In the genomic region with DNA sequence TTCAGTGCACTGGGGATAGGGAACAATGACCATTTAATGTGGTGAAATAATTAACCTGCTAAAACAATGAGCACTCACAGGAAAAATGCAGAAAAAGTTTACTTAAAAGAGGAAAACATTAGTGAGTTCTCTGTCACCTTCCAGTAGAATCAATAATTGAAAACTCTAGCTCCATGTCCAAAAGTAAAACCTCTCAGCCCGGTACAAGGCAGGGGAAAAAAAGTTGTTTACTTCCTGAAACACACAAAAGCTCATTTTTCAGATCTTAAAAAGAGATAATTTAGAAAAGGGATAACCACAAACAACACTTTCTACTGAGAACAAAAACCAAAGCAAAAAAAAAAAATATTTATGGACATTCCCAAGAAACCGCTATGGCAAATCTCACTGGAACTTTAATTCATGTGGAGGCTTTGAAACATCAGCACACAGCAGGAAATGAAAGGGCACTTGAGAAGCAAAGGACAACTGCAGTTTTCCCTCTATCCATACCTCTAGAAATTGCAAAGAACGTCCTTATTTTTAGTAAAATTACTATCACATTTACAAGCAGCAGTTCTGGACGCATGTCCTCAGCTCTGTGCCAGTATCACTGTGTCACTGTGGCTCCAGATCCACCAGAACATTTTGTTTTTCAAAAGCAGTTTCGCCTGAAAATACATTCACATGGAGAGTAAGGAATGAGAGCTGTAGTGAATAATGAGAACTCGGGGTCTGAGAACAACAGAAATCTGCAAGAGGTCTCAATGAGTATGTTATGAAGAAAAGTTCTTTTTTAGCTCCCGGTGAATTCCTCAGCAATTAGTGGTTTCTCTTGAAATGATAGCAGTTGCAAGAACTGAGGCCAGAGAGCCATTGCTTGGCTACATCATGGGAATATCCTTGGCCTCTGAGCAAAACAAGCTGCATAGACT, we compare ENCODE assay signal across 10 cellular contexts. TPM values are rescaled to one million over a fixed set of nuclear protein-coding genes. Genes with fewer than 3 reads are reported as not detected.
DNase-seq lines count a peak whose midpoint lies in the region; ATAC-seq and TF ChIP-seq lines count a peak whose summit lies in the region.
"Had no signal": no experiment of that assay in that cellular context is flagged by ENCODE, and none has a peak within 500 bp of the region (broad histone marks: within the 10 kb centered on the region; RNA-seq: fewer than 3 reads in every experiment).

No MANE protein-coding gene starts in this region.

- H3K27me3 Mint-ChIP-seq in chondrocyte (ENCODE audit: low read depth): no peaks in the 10 kb centered on the region
- H3K27me3 Mint-ChIP-seq in glutamatergic neuron (ENCODE audit: unreplicated experiment): no peaks in the 10 kb centered on the region

- H3K4me1 Mint-ChIP-seq in chondrocyte (ENCODE audit: low read depth) (peaks cover 41% of the 10 kb centered on the region), glutamatergic neuron (ENCODE audit: low read depth, unreplicated experiment) (peaks cover 1% of the 10 kb centered on the region)

- no peak for DNase-seq in chondrocyte (ENCODE audit: low spot score)
- peak; percentile 40 for DNase-seq in left kidney (ENCODE audit: low read depth, low spot score)
- DNase-seq in thoracic aorta (ENCODE audit: low spot score): no peak
- DNase-seq in glutamatergic neuron: no peak
- DNase-seq in NK-92 treated with Interleukin-12 subunit alpha and Interleukin-12 subunit beta, amount 100 ng/mL, for 24 hours (lab: John Stamatoyannopoulos, UW): no peak
- DNase-seq in KG1 (lab: John Stamatoyannopoulos, UW): no peak
- DNase-seq: esophagus squamous epithelium had no signal

- H3K4me3 Mint-ChIP-seq in chondrocyte (ENCODE audit: unreplicated experiment): peak overlapping the region; percentile 54
- no peak overlapping the region for H3K4me3 Mint-ChIP-seq in glutamatergic neuron (ENCODE audit: unreplicated experiment)

- peak overlapping the region; percentile 67 to 70 for H3K27ac ChIP-seq in thoracic aorta

- H3K4me3 ChIP-seq in Loucy (ENCODE audit: low read length, poor library complexity, severe bottlenecking) (peak overlapping the region; percentile 31), thoracic aorta (peak overlapping the region; percentile 48)
- H3K4me3 ChIP-seq: esophagus squamous epithelium had no signal

- H3K4me1 ChIP-seq in Loucy (ENCODE audit: insufficient read depth, low read length, poor library complexity, severe bottlenecking): peaks cover 5% of the 10 kb centered on the region
- peaks cover 17 to 35% of the 10 kb centered on the region in 2 donors for H3K4me1 ChIP-seq in thoracic aorta (ENCODE audit: control insufficient read depth in 1 of 2, low read depth in 2 of 2)

- H3K4me2 ChIP-seq in Loucy (ENCODE audit: low read depth, low read length, poor library complexity, severe bottlenecking): peak overlapping the region; percentile 44

- ATAC-seq in thoracic aorta (ENCODE audit: insufficient number of reproducible peaks, low FRiP score, low read depth) (peak; percentile 36), GM18502 (IDR thresholded peaks at IDR 0.05; ENCODE audit: poor library complexity, unreplicated experiment) (no peak)
- ATAC-seq: activated CD4-positive, CD25-positive, alpha-beta regulatory T cell treated with anti-CD3 and anti-CD28 coated beads, Interleukin-2, amount 50 U/mL, for 24 hours had no signal

- H3K9me3 ChIP-seq in Loucy (ENCODE audit: insufficient read depth, low read depth, low read length) (no peaks in the 10 kb centered on the region), thoracic aorta (no peaks in the 10 kb centered on the region)
- H3K9me3 ChIP-seq: esophagus squamous epithelium had no signal

- no peaks in the 10 kb centered on the region for H3K79me2 ChIP-seq in Loucy (ENCODE audit: insufficient read depth, low read length)

- TF ChIP-seq CTCF in Loucy (conservative IDR thresholded peaks at IDR 0.05; ENCODE audit: low read length): no peak
- TF ChIP-seq CTCF in chondrocyte (IDR thresholded peaks at IDR 0.05): no peak
- no peak for TF ChIP-seq CTCF in thoracic aorta (IDR thresholded peaks at IDR 0.05)
- TF ChIP-seq CTCF in glutamatergic neuron (IDR thresholded peaks at IDR 0.05; ENCODE audit: partially characterized antibody, unreplicated experiment): no peak

- H3K9ac ChIP-seq in Loucy (ENCODE audit: low read depth, low read length, poor library complexity, severe bottlenecking): peak overlapping the region; percentile 29

- H3K9me3 Mint-ChIP-seq in chondrocyte (ENCODE audit: low read depth): no peaks in the 10 kb centered on the region
- no peaks in the 10 kb centered on the region for H3K9me3 Mint-ChIP-seq in glutamatergic neuron (ENCODE audit: unreplicated experiment)

- H3K27me3 ChIP-seq in Loucy (ENCODE audit: insufficient read depth, low read length, poor library complexity, severe bottlenecking) (no peaks in the 10 kb centered on the region), thoracic aorta (replicated peaks; ENCODE audit: insufficient read depth) (no peaks in the 10 kb centered on the region)
- H3K27me3 ChIP-seq: esophagus squamous epithelium had no signal

- H3K27ac Mint-ChIP-seq in chondrocyte (ENCODE audit: unreplicated experiment) (peak overlapping the region; percentile 96), glutamatergic neuron (ENCODE audit: unreplicated experiment) (no peak overlapping the region)

- no peaks in the 10 kb centered on the region for H3K9me2 ChIP-seq in Loucy (replicated peaks; ENCODE audit: low read depth, low read length)

- peak overlapping the region; percentile 53 for H2AFZ ChIP-seq in Loucy (ENCODE audit: low read length)

- no peaks in the 10 kb centered on the region for H3K36me3 ChIP-seq in Loucy (ENCODE audit: insufficient read depth, low read length)
- no peaks in the 10 kb centered on the region for H3K36me3 ChIP-seq in thoracic aorta
- H3K36me3 ChIP-seq: esophagus squamous epithelium had no signal

- H3F3A ChIP-seq in Loucy (ENCODE audit: low read depth): no peaks in the 10 kb centered on the region

- no peaks in the 10 kb centered on the region for H4K20me1 ChIP-seq in Loucy (ENCODE audit: insufficient read depth, low read length, poor library complexity, severe bottlenecking)

- no peaks in the 10 kb centered on the region for H3K36me3 Mint-ChIP-seq in chondrocyte (ENCODE audit: low read depth)
- no peaks in the 10 kb centered on the region for H3K36me3 Mint-ChIP-seq in glutamatergic neuron (ENCODE audit: unreplicated experiment)

RNA-seq across cellular contexts. Expression of a gene that starts 44.7 kb away (rescaled TPM):
- total RNA-seq in chondrocyte: 0.03 to 0.70 TPM (median 0.20 TPM) in 3 replicates
- 1 to 10 TPM in 1 of 2 donors, under 1 TPM in 1; 0.68 to 2.0 TPM for total RNA-seq in thoracic aorta
- total RNA-seq in glutamatergic neuron (ENCODE audit: unreplicated experiment): 0.56 TPM

RNA-seq across cellular contexts. Expression of a gene that starts 58.1 kb away (rescaled TPM):
- total RNA-seq in chondrocyte: 35.4 to 50.2 TPM (median 37.2 TPM) in 3 replicates
- 10 to 100 TPM; 40.2 to 47.6 TPM for total RNA-seq in thoracic aorta
- 2.5 TPM for total RNA-seq in glutamatergic neuron (ENCODE audit: unreplicated experiment)

Comparison
In these comparisons a context has a peak if more than half of its experiments do, and no peak if none do; other contexts are left out.
1. RNA of a gene that starts 58.1 kb away (total RNA-seq): 40.2 to 47.6 TPM in thoracic aorta and 35.4 to 50.2 TPM in chondrocyte; 2.5 TPM in glutamatergic neuron (single experiment); every median in the first group is over 10 times any median in the second.